1 cellular context compared by ENCODE assay signal in the genomic region with DNA sequence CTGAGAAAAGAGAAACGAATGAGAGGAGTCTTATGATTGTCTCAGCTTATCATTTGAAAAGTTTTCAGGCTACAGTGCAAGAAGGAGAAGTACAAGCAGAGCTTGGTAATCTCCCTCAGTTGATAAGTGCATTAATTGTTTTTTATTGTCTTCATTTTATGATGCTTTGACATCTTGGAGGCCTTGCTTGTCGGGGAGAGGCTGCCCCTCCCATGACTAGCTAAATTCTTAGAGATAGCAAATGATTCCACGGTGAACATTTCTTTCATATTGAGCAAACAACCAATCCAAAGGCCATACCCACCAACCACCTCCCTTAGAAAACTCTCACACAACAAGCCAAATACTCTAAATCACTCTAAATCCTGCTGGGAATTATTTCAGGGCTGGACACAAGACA.
TF ChIP-seq lines count a peak whose summit lies in the region.

No MANE protein-coding gene starts in this region.

TF ChIP-seq in GM23338, 12 proteins besides CTCF, POLR2A, EP300 and RAD21 (continued from another document):
- TF ChIP-seq, protein P1, sequence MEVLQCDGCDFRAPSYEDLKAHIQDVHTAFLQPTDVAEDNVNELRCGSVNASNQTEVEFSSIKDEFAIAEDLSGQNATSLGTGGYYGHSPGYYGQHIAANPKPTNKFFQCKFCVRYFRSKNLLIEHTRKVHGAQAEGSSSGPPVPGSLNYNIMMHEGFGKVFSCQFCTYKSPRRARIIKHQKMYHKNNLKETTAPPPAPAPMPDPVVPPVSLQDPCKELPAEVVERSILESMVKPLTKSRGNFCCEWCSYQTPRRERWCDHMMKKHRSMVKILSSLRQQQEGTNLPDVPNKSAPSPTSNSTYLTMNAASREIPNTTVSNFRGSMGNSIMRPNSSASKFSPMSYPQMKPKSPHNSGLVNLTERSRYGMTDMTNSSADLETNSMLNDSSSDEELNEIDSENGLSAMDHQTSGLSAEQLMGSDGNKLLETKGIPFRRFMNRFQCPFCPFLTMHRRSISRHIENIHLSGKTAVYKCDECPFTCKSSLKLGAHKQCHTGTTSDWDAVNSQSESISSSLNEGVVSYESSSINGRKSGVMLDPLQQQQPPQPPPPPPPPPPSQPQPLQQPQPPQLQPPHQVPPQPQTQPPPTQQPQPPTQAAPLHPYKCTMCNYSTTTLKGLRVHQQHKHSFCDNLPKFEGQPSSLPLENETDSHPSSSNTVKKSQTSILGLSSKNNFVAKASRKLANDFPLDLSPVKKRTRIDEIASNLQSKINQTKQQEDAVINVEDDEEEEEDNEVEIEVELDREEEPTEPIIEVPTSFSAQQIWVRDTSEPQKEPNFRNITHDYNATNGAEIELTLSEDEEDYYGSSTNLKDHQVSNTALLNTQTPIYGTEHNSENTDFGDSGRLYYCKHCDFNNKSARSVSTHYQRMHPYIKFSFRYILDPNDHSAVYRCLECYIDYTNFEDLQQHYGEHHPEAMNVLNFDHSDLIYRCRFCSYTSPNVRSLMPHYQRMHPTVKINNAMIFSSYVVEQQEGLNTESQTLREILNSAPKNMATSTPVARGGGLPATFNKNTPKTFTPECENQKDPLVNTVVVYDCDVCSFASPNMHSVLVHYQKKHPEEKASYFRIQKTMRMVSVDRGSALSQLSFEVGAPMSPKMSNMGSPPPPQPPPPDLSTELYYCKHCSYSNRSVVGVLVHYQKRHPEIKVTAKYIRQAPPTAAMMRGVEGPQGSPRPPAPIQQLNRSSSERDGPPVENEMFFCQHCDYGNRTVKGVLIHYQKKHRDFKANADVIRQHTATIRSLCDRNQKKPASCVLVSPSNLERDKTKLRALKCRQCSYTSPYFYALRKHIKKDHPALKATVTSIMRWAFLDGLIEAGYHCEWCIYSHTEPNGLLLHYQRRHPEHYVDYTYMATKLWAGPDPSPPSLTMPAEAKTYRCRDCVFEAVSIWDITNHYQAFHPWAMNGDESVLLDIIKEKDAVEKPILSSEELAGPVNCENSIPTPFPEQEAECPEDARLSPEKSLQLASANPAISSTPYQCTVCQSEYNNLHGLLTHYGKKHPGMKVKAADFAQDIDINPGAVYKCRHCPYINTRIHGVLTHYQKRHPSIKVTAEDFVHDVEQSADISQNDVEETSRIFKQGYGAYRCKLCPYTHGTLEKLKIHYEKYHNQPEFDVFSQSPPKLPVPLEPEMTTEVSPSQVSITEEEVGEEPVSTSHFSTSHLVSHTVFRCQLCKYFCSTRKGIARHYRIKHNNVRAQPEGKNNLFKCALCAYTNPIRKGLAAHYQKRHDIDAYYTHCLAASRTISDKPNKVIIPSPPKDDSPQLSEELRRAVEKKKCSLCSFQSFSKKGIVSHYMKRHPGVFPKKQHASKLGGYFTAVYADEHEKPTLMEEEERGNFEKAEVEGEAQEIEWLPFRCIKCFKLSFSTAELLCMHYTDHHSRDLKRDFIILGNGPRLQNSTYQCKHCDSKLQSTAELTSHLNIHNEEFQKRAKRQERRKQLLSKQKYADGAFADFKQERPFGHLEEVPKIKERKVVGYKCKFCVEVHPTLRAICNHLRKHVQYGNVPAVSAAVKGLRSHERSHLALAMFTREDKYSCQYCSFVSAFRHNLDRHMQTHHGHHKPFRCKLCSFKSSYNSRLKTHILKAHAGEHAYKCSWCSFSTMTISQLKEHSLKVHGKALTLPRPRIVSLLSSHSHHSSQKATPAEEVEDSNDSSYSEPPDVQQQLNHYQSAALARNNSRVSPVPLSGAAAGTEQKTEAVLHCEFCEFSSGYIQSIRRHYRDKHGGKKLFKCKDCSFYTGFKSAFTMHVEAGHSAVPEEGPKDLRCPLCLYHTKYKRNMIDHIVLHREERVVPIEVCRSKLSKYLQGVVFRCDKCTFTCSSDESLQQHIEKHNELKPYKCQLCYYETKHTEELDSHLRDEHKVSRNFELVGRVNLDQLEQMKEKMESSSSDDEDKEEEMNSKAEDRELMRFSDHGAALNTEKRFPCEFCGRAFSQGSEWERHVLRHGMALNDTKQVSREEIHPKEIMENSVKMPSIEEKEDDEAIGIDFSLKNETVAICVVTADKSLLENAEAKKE (CRISPR knock-in tag; IDR thresholded peaks at IDR 0.05): no peak
- TF ChIP-seq, protein P2, sequence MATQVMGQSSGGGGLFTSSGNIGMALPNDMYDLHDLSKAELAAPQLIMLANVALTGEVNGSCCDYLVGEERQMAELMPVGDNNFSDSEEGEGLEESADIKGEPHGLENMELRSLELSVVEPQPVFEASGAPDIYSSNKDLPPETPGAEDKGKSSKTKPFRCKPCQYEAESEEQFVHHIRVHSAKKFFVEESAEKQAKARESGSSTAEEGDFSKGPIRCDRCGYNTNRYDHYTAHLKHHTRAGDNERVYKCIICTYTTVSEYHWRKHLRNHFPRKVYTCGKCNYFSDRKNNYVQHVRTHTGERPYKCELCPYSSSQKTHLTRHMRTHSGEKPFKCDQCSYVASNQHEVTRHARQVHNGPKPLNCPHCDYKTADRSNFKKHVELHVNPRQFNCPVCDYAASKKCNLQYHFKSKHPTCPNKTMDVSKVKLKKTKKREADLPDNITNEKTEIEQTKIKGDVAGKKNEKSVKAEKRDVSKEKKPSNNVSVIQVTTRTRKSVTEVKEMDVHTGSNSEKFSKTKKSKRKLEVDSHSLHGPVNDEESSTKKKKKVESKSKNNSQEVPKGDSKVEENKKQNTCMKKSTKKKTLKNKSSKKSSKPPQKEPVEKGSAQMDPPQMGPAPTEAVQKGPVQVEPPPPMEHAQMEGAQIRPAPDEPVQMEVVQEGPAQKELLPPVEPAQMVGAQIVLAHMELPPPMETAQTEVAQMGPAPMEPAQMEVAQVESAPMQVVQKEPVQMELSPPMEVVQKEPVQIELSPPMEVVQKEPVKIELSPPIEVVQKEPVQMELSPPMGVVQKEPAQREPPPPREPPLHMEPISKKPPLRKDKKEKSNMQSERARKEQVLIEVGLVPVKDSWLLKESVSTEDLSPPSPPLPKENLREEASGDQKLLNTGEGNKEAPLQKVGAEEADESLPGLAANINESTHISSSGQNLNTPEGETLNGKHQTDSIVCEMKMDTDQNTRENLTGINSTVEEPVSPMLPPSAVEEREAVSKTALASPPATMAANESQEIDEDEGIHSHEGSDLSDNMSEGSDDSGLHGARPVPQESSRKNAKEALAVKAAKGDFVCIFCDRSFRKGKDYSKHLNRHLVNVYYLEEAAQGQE (IDR thresholded peaks at IDR 0.05; ENCODE audit: unreplicated experiment): no peak
- TF ChIP-seq EZH2phosphoT487 (IDR thresholded peaks at IDR 0.05; ENCODE audit: unreplicated experiment) (no peak), NANOG (IDR thresholded peaks at IDR 0.05; ENCODE audit: borderline replicate concordance) (no peak), STAT1 (IDR thresholded peaks at IDR 0.05; ENCODE audit: unreplicated experiment) (no peak), ZNF331 (CRISPR knock-in tag; IDR thresholded peaks at IDR 0.05; ENCODE audit: low read depth) (no peak)
- TF ChIP-seq, protein P3, sequence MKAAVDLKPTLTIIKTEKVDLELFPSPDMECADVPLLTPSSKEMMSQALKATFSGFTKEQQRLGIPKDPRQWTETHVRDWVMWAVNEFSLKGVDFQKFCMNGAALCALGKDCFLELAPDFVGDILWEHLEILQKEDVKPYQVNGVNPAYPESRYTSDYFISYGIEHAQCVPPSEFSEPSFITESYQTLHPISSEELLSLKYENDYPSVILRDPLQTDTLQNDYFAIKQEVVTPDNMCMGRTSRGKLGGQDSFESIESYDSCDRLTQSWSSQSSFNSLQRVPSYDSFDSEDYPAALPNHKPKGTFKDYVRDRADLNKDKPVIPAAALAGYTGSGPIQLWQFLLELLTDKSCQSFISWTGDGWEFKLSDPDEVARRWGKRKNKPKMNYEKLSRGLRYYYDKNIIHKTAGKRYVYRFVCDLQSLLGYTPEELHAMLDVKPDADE (IDR thresholded peaks at IDR 0.05): no peak
